Comparison of ENCODE assay signal across 13 cellular contexts in genomic region chr12:57513266-57513665, GRCh38. TPM values are rescaled to one million over a fixed set of nuclear protein-coding genes. Genes with fewer than 3 reads are reported as not detected.
"Had no signal": no experiment of that assay in that cellular context is flagged by ENCODE, and none has a peak within 500 bp of the region (broad histone marks: within the 10 kb centered on the region; RNA-seq: fewer than 3 reads in every experiment).

No MANE protein-coding gene starts in this region.

- ATAC-seq: activated CD4-positive, CD25-positive, alpha-beta regulatory T cell treated with anti-CD3 and anti-CD28 coated beads, Interleukin-2, amount 50 U/mL, for 24 hours; left lung had no signal

- H3K27ac Mint-ChIP-seq: activated T-helper 2 cell treated with anti-CD3 and anti-CD28 coated beads, Interferon-gamma antibody, Interleukin-2, Interleukin-4, amounts not matched to agents 10 μg/mL and 5 μg/mL and 100 μg/mL, durations not matched to agents 14 hours and 24 hours and 36 hours had no signal

- DNase-seq: activated CD4-positive, alpha-beta T cell treated with anti-CD3 and anti-CD28 coated beads, Interleukin-2, amount 50 U/mL, for 48 hours; colonic mucosa; effector CD4-positive, alpha-beta T cell; left lung; mesenchymal stem cell; retina; stimulated activated CD4-positive, alpha-beta T cell treated with anti-CD3 and anti-CD28 coated beads, Interleukin-15, amount 100 ng/mL, for 24 hours; stimulated activated CD4-positive, alpha-beta T cell treated with anti-CD3 and anti-CD28 coated beads, Interleukin-4, amount 100 ng/mL, for 24 hours; T-helper 2 cell had no signal

- H3K9me3 Mint-ChIP-seq: activated T-helper 2 cell treated with anti-CD3 and anti-CD28 coated beads, Interferon-gamma antibody, Interleukin-2, Interleukin-4, amounts not matched to agents 10 μg/mL and 5 μg/mL and 100 μg/mL, durations not matched to agents 14 hours and 24 hours and 36 hours had no signal

RNA-seq across cellular contexts. Expression of gene ARHGAP9, which starts 33.6 kb away (rescaled TPM):
- polyA plus RNA-seq: cardiac muscle cell, keratinocyte had no signal
